Comparison of ENCODE assay signal across 1 cellular context in the genomic region with DNA sequence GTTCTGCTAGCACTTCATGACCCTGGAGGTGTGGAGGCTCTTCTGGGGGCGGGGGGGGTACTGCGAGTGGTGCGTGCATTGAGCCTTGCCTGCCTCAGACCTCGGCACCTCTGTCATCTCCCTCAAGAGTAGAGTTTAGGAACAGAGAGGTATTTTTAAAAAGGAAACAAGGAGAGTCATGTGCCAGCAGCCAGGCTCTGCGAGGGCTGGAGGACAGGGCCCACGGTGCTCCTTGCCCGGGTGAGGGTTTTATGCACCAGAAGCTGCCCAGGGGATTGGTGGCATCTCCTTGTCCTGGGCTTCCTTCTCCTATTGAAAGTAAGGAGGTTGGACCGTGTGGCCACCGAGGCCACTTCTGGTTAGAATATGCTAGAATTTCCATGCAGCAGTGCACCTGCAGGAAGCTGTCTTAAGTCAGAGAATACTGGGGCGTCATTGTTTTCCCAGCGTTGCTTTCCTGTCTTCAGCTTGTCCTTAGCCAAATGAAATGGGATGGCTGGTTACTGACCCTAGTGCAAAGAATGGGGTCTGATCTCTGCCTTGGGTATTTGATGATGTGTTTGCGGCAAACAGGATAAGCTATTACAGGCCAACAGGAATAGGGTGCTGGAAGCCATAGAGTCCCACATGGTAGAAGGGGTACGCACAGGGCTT.
TF ChIP-seq lines count a peak whose summit lies in the region.

No MANE protein-coding gene starts in this region.

TF ChIP-seq in GM12878, 131 proteins besides CTCF, POLR2A, EP300 and RAD21:
- no peak for TF ChIP-seq FOXK2 (IDR thresholded peaks at IDR 0.05)
- no peak for TF ChIP-seq SUZ12 (IDR thresholded peaks at IDR 0.05; ENCODE audit: unreplicated experiment)
TF ChIP-seq in GM12878: peak in this region for 0.
